Comparison of ENCODE assay signal across 14 cellular contexts in the genomic region with DNA sequence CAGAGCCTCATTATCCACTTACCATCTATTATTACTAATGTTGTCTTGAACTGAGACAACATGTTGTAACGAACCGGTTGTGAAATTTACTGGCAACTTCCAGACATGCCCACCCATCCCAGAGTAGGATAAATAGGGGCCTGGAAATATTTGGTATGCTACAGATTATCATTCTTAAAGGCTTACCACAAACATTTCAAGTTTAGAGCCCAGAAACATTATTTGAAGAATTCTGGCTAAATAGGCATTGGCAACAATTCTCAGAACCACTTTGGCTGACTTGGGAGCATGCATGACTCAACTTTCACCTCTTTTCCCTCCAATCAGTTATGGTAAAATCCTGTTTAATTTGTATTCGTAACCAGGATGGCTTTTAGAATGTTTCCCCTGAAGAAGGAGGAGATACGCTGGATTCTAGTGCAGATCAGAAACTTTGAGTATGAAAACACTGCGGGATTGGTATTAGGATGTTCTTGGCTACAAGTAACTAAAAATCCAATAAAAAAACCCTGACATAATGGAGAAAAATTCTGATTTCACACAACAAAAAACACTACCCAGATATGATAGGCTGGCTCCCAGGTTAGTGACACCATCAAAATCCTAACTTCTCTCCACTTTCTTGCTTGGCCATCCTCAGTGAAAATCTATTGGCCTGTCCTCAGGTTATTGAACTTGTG.
DNase-seq lines count a peak whose midpoint lies in the region; ATAC-seq and TF ChIP-seq lines count a peak whose summit lies in the region.
"Had no signal": no experiment of that assay in that cellular context is flagged by ENCODE, and none has a peak within 500 bp of the region (broad histone marks: within the 10 kb centered on the region; RNA-seq: fewer than 3 reads in every experiment).

No MANE protein-coding gene starts in this region.

- peak; percentile 74 to 88 for ATAC-seq in gastrocnemius medialis
- ATAC-seq in GM21786 (IDR thresholded peaks at IDR 0.05; ENCODE audit: unreplicated experiment) = no peak

- no peak overlapping the region for H3K4me3 ChIP-seq in AG10803 (ENCODE audit: low read length)
- H3K4me3 ChIP-seq in adipocyte (ENCODE audit: low read length) = peak overlapping the region; percentile 49
- no peak overlapping the region for H3K4me3 ChIP-seq in foreskin fibroblast (ENCODE audit: low read depth in 1 of 2, low read length in 2 of 2)
- H3K4me3 ChIP-seq in gastrocnemius medialis = no peak overlapping the region
- H3K4me3 ChIP-seq: adrenal gland, spleen, upper lobe of left lung had no signal

- H3K27me3 ChIP-seq in adipocyte (replicated peaks; ENCODE audit: control insufficient read depth, insufficient read depth, low read length) = no peaks in the 10 kb centered on the region
- H3K27me3 ChIP-seq in gastrocnemius medialis = peaks cover 0 to 3% (median 0%) of the 10 kb centered on the region in 3 donors
- H3K27me3 ChIP-seq: adrenal gland, upper lobe of left lung had no signal

- H3K9me3 ChIP-seq in adipocyte (ENCODE audit: control insufficient read depth, low read length) = no peaks in the 10 kb centered on the region
- H3K9me3 ChIP-seq in gastrocnemius medialis = no peaks in the 10 kb centered on the region
- H3K9me3 ChIP-seq: adrenal gland, upper lobe of left lung had no signal

- H3K9ac ChIP-seq in adipocyte (ENCODE audit: low read length) = peak overlapping the region; percentile 71

- no peak for TF ChIP-seq POLR2A in gastrocnemius medialis (IDR thresholded peaks at IDR 0.05)

- in situ Hi-C loops in gastrocnemius medialis (cut with MboI; ENCODE audit: low sequenced_read_pairs in 4 of 4) = loop anchor here in 1 of 4 donors (10.0 kb wide), 1 partner anchor 105 kb away; no protein-coding TSS in a partner anchor

- DNase-seq in AG10803 (ENCODE audit: low read depth) = peak; percentile 99
- DNase-seq in adipocyte (ENCODE audit: low read depth) = peak; percentile 89
- DNase-seq in foreskin fibroblast = peak; percentile 54 to 77
- peak; percentile 18 to 26 for DNase-seq in gastrocnemius medialis
- no peak for DNase-seq in effector CD8-positive, alpha-beta T cell (lab: John Stamatoyannopoulos, UW)
- DNase-seq in NCI-H2081 treated with DMSO at 0.1 percent for 48 hours (lab: John Stamatoyannopoulos, UW) = no peak
- DNase-seq in NCI-H128 (lab: John Stamatoyannopoulos, UW; ENCODE audit: unreplicated experiment) = no peak
- DNase-seq: activated T-cell treated with anti-CD3 and anti-CD28 coated beads, Interleukin-2, amount 50 U/mL, for 48 hours; adrenal gland; CD4-positive, CD25-positive, alpha-beta regulatory T cell; NCI-H526 treated with DMSO at 0.1 percent for 48 hours; spleen; upper lobe of left lung had no signal

- intact Hi-C loops in gastrocnemius medialis (cut with DNase I; ENCODE audit: low total_unique reads) = no loop called here

- peaks cover 39% of the 10 kb centered on the region for H3K4me1 ChIP-seq in adipocyte (ENCODE audit: control insufficient read depth, insufficient read depth, low read length)
- H3K4me1 ChIP-seq in gastrocnemius medialis = peaks cover 0 to 6% of the 10 kb centered on the region in 2 donors
- H3K4me1 ChIP-seq: upper lobe of left lung had no signal

- H3K36me3 ChIP-seq in adipocyte (ENCODE audit: control insufficient read depth, insufficient read depth, low read length, severe bottlenecking) (no peaks in the 10 kb centered on the region), gastrocnemius medialis (no peaks in the 10 kb centered on the region)
- H3K36me3 ChIP-seq: adrenal gland, spleen, upper lobe of left lung had no signal

- no peak for TF ChIP-seq CTCF in AG10803 (conservative IDR thresholded peaks at IDR 0.05; ENCODE audit: low read length)
- no peak for TF ChIP-seq CTCF in foreskin fibroblast (IDR thresholded peaks at IDR 0.05; ENCODE audit: low read depth, low read length)
- TF ChIP-seq CTCF in gastrocnemius medialis (IDR thresholded peaks at IDR 0.05 in 4 of 5, conservative IDR thresholded peaks at IDR 0.05 in 1 of 5) = no peak

- H3K27ac ChIP-seq in gastrocnemius medialis = peak overlapping the region; percentile 51 to 67 (median 59)

Comparison
In these comparisons a context has a peak if more than half of its experiments do, and no peak if none do; other contexts are left out.
1. DNase-seq: peak in AG10803 (single experiment), adipocyte (single experiment), foreskin fibroblast (2 of 2) and gastrocnemius medialis (2 of 2); none in effector CD8-positive, alpha-beta T cell (single experiment), NCI-H2081 treated with DMSO at 0.1 percent for 48 hours (single experiment) and NCI-H128 (single experiment).